In genomic region chr2:196159223-196159892, GRCh38 we compare ENCODE assay signal across 10 cellular contexts. TPM values are rescaled to one million over a fixed set of nuclear protein-coding genes. Genes with fewer than 3 reads are reported as not detected.
DNase-seq lines count a peak whose midpoint lies in the region; FAIRE-seq and TF ChIP-seq lines count a peak whose summit lies in the region.
"Had no signal": no experiment of that assay in that cellular context is flagged by ENCODE, and none has a peak within 500 bp of the region (broad histone marks: within the 10 kb centered on the region; RNA-seq: fewer than 3 reads in every experiment).

No MANE protein-coding gene starts in this region.

- no peak overlapping the region for H3K9ac ChIP-seq in subcutaneous abdominal adipose tissue (ENCODE audit: low read length in 5 of 5)

- peaks cover 44% of the 10 kb centered on the region for H3K79me2 ChIP-seq in hepatocyte

- H3K36me3 ChIP-seq in hepatocyte (replicated peaks; ENCODE audit: insufficient read depth, low read depth) (no peaks in the 10 kb centered on the region), subcutaneous abdominal adipose tissue (ENCODE audit: control insufficient read depth in 5 of 5, insufficient read depth in 5 of 5, low read length in 5 of 5) (peaks cover 10 to 25% (median 20%) of the 10 kb centered on the region in 5 donors)

- H3K27me3 ChIP-seq in hepatocyte = no peaks in the 10 kb centered on the region
- no peaks in the 10 kb centered on the region for H3K27me3 ChIP-seq in subcutaneous abdominal adipose tissue (ENCODE audit: control insufficient read depth in 5 of 5, insufficient read depth in 4 of 5, low read length in 5 of 5)
- H3K27me3 ChIP-seq: heart left ventricle had no signal

- H3K27me3 Mint-ChIP-seq in activated T-cell treated with anti-CD3 and anti-CD28 coated beads, Interleukin-2, amount 50 U/mL, for 24 hours = no peaks in the 10 kb centered on the region
- H3K27me3 Mint-ChIP-seq in T-helper 2 cell treated with Interferon-gamma antibody and Interleukin-4, amounts not matched to agents 5 μg/mL and 100 μg/mL, for 36 hours (ENCODE audit: low read depth) = no peaks in the 10 kb centered on the region
- H3K27me3 Mint-ChIP-seq: type B pancreatic cell had no signal

- H3K4me3 ChIP-seq in hepatocyte (no peak overlapping the region), subcutaneous abdominal adipose tissue (ENCODE audit: low read depth in 1 of 5, low read length in 5 of 5) (peak overlapping the region in 2 of 5 donors; percentile 8 to 26)

- peaks cover 93% of the 10 kb centered on the region for H3K36me3 Mint-ChIP-seq in activated T-cell treated with anti-CD3 and anti-CD28 coated beads, Interleukin-2, amount 50 U/mL, for 24 hours (ENCODE audit: low read depth)
- peaks cover 83% of the 10 kb centered on the region for H3K36me3 Mint-ChIP-seq in T-helper 2 cell treated with Interferon-gamma antibody and Interleukin-4, amounts not matched to agents 5 μg/mL and 100 μg/mL, for 36 hours (ENCODE audit: low read depth)

- H3K27ac ChIP-seq in hepatocyte (peak overlapping the region; percentile 14), subcutaneous abdominal adipose tissue (ENCODE audit: low read depth, low read length) (peak overlapping the region; percentile 35)

- peak overlapping the region; percentile 83 for H3K4me3 Mint-ChIP-seq in activated T-cell treated with anti-CD3 and anti-CD28 coated beads, Interleukin-2, amount 50 U/mL, for 24 hours
- H3K4me3 Mint-ChIP-seq in T-helper 2 cell treated with Interferon-gamma antibody and Interleukin-4, amounts not matched to agents 5 μg/mL and 100 μg/mL, for 36 hours = peak overlapping the region; percentile 89
- H3K4me3 Mint-ChIP-seq: type B pancreatic cell had no signal

- H3K4me1 ChIP-seq in hepatocyte (ENCODE audit: insufficient read depth) (no peaks in the 10 kb centered on the region), subcutaneous abdominal adipose tissue (ENCODE audit: control insufficient read depth in 5 of 5, insufficient read depth in 5 of 5, low read length in 5 of 5) (peaks cover 0 to 20% (median 17%) of the 10 kb centered on the region in 5 donors)

- no peak for FAIRE-seq in RCC 7860 (lab: Jason Lieb, UNC)

- H3K4me1 Mint-ChIP-seq in activated T-cell treated with anti-CD3 and anti-CD28 coated beads, Interleukin-2, amount 50 U/mL, for 24 hours (ENCODE audit: low read depth) = peaks cover 80% of the 10 kb centered on the region
- peaks cover 63% of the 10 kb centered on the region for H3K4me1 Mint-ChIP-seq in T-helper 2 cell treated with Interferon-gamma antibody and Interleukin-4, amounts not matched to agents 5 μg/mL and 100 μg/mL, for 36 hours (ENCODE audit: low read depth)

- H3K4me2 ChIP-seq in hepatocyte = no peak overlapping the region

- 89% methylated on average over 5 of the region's 5 CpGs for WGBS in hepatocyte (ENCODE audit: low lambda C conversion rate, missing lambda C conversion rate)

- no peaks in the 10 kb centered on the region for H4K20me1 ChIP-seq in hepatocyte (ENCODE audit: insufficient read depth, poor library complexity, severe bottlenecking)

- no peaks in the 10 kb centered on the region for H3K9me3 Mint-ChIP-seq in activated T-cell treated with anti-CD3 and anti-CD28 coated beads, Interleukin-2, amount 50 U/mL, for 24 hours
- no peaks in the 10 kb centered on the region for H3K9me3 Mint-ChIP-seq in T-helper 2 cell treated with Interferon-gamma antibody and Interleukin-4, amounts not matched to agents 5 μg/mL and 100 μg/mL, for 36 hours
- H3K9me3 Mint-ChIP-seq: type B pancreatic cell had no signal

- H3K9me3 ChIP-seq in hepatocyte (ENCODE audit: low read depth) (no peaks in the 10 kb centered on the region), subcutaneous abdominal adipose tissue (ENCODE audit: control insufficient read depth in 5 of 5, low read length in 5 of 5) (no peaks in the 10 kb centered on the region)
- H3K9me3 ChIP-seq: heart left ventricle had no signal

- no peak for DNase-seq in activated T-cell treated with anti-CD3 and anti-CD28 coated beads, Interleukin-2, amount 50 U/mL, for 24 hours
- no peak for DNase-seq in activated T-cell treated with anti-CD3 and anti-CD28 coated beads, Interleukin-2, amount 50 U/mL, for 1 hour
- no peak for DNase-seq in T-helper 2 cell treated with Interferon-gamma antibody and Interleukin-4, amounts not matched to agents 5 μg/mL and 100 μg/mL, for 36 hours (ENCODE audit: low spot score)
- DNase-seq in hepatocyte (ENCODE audit: low spot score) = no peak
- DNase-seq in RCC 7860 (ENCODE audit: low spot score) = no peak
- no peak for DNase-seq in NCI-H1694 (lab: John Stamatoyannopoulos, UW)
- DNase-seq in KG1 (lab: John Stamatoyannopoulos, UW) = no peak

- no peak for TF ChIP-seq CTCF in hepatocyte (IDR thresholded peaks at IDR 0.05; ENCODE audit: poor library complexity)

- peak overlapping the region; percentile 83 for H3K27ac Mint-ChIP-seq in activated T-cell treated with anti-CD3 and anti-CD28 coated beads, Interleukin-2, amount 50 U/mL, for 24 hours
- peak overlapping the region; percentile 86 for H3K27ac Mint-ChIP-seq in T-helper 2 cell treated with Interferon-gamma antibody and Interleukin-4, amounts not matched to agents 5 μg/mL and 100 μg/mL, for 36 hours

- H2AFZ ChIP-seq in hepatocyte = no peak overlapping the region

- no peaks in the 10 kb centered on the region for H3K9me2 ChIP-seq in hepatocyte (replicated peaks; ENCODE audit: insufficient read depth)

RNA-seq across cellular contexts. Expression of gene STK17B, which starts 12.0 kb away (rescaled TPM):
- total RNA-seq in hepatocyte = 32.4 and 45.5 TPM in 2 replicates
- 6.4 and 7.2 TPM in 2 replicates for polyA plus RNA-seq in hepatocyte
